Comparison of ENCODE assay signal across 9 cellular contexts in the genomic region with DNA sequence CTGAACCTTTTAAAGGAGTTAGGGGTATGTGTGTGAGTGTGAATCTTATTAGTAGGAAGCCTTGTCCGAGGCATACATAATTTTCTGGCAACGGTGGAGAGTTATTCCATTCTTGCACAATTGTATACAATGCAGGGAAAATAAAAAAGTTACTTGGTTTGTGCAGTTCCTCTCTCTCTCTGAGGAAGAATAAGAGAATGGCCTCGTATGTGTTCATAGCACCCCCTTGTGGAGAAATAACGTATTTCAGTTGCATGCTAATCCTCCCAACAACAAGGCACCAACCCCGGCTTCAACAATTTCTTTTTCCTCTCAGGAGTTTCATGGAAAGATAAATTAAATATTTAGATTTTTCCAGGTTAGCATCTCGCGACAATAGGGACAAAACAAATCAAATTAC. TPM values are rescaled to one million over a fixed set of nuclear protein-coding genes. Genes with fewer than 3 reads are reported as not detected.
A peak's percentile ranks its signal among the peaks of the same experiment; 100 is the strongest.
DNase-seq lines count a peak whose midpoint lies in the region; ATAC-seq and TF ChIP-seq lines count a peak whose summit lies in the region.
"Had no signal": no experiment of that assay in that cellular context is flagged by ENCODE, and none has a peak within 500 bp of the region (broad histone marks: within the 10 kb centered on the region; RNA-seq: fewer than 3 reads in every experiment).

No MANE protein-coding gene starts in this region.

- no peaks in the 10 kb centered on the region for H3K4me1 Mint-ChIP-seq in immature natural killer cell

- no peaks in the 10 kb centered on the region for H3K9me3 Mint-ChIP-seq in immature natural killer cell

- H3K4me3 ChIP-seq in Karpas-422 (ENCODE audit: low read length): no peak overlapping the region
- H3K4me3 ChIP-seq in adrenal gland: no peak overlapping the region

- no peaks in the 10 kb centered on the region for H3K36me3 Mint-ChIP-seq in immature natural killer cell
- H3K36me3 Mint-ChIP-seq: activated naive CD8-positive, alpha-beta T cell had no signal

- H3K9ac ChIP-seq in Karpas-422 (ENCODE audit: low read length): no peak overlapping the region

- WGBS in adrenal gland, 4 donors: 3 to 5% (median 4%) methylated on average over 7 of the region's 7 CpGs

- no peaks in the 10 kb centered on the region for H4K20me1 ChIP-seq in Karpas-422 (ENCODE audit: insufficient read depth, low read depth, low read length)

- H3K27me3 ChIP-seq in Karpas-422 (ENCODE audit: low read length) (no peaks in the 10 kb centered on the region), adrenal gland (peaks cover 26% of the 10 kb centered on the region)

- no peaks in the 10 kb centered on the region for H3K9me3 ChIP-seq in Karpas-422 (ENCODE audit: low read length)
- H3K9me3 ChIP-seq in adrenal gland (replicated peaks in 1 of 3): no peaks in the 10 kb centered on the region

- no peak overlapping the region for H2AFZ ChIP-seq in Karpas-422 (ENCODE audit: low read length)

- no peak overlapping the region for H3K4me3 Mint-ChIP-seq in immature natural killer cell
- H3K4me3 Mint-ChIP-seq: activated naive CD8-positive, alpha-beta T cell had no signal

- H3K9me2 ChIP-seq in Karpas-422 (replicated peaks; ENCODE audit: insufficient read depth, low read length): no peaks in the 10 kb centered on the region

- DNase-seq in NCI-H748 (lab: John Stamatoyannopoulos, UW; ENCODE audit: unreplicated experiment): peak; percentile 40
- DNase-seq in NCI-H748 treated with DMSO at 0.1 percent for 48 hours (lab: John Stamatoyannopoulos, UW): no peak
- DNase-seq in Karpas-422: peak; percentile 86
- peak in 5 of 7 donors; percentile 19 to 41 (median 30) for DNase-seq in adrenal gland
- peak; percentile 20 to 38 (median 22) for DNase-seq in immature natural killer cell
- DNase-seq in superior temporal gyrus (ENCODE audit: extremely low spot score): peak; percentile 81
- DNase-seq in effector CD8-positive, alpha-beta T cell (lab: John Stamatoyannopoulos, UW): no peak

- no peak for TF ChIP-seq POLR2A in adrenal gland (IDR thresholded peaks at IDR 0.05)

- H3K79me2 ChIP-seq in Karpas-422 (ENCODE audit: low read length): no peaks in the 10 kb centered on the region

- TF ChIP-seq CTCF in adrenal gland (IDR thresholded peaks at IDR 0.05): peak; percentile 31 to 86 (median 64)

- H3K36me3 ChIP-seq in Karpas-422 (ENCODE audit: insufficient read depth, low read length) (no peaks in the 10 kb centered on the region), adrenal gland (replicated peaks in 1 of 2) (no peaks in the 10 kb centered on the region)

- peaks cover 0 to 4% (median 4%) of the 10 kb centered on the region in 3 donors for H3K27me3 Mint-ChIP-seq in immature natural killer cell (ENCODE audit: low read depth in 3 of 3)

- H3K27ac ChIP-seq in Karpas-422 (ENCODE audit: low read length): no peak overlapping the region
- H3K27ac ChIP-seq in adrenal gland: no peak overlapping the region

- no peak overlapping the region for H3K27ac Mint-ChIP-seq in immature natural killer cell
- H3K27ac Mint-ChIP-seq: activated naive CD8-positive, alpha-beta T cell had no signal

- peak; percentile 81 for ATAC-seq in GM19463 (IDR thresholded peaks at IDR 0.05; ENCODE audit: unreplicated experiment)

- no peaks in the 10 kb centered on the region for H3K4me1 ChIP-seq in Karpas-422 (ENCODE audit: low read length)
- no peaks in the 10 kb centered on the region for H3K4me1 ChIP-seq in adrenal gland (replicated peaks in 1 of 2)

- intact Hi-C loops in adrenal gland (cut with DNase I): loop anchor here in 1 of 2 donors (5.0 to 10.0 kb wide), 2 partner anchors 550 to 618 kb away; no protein-coding TSS in a partner anchor

- H3K4me2 ChIP-seq in Karpas-422 (ENCODE audit: low read depth, low read length, poor library complexity, severe bottlenecking): no peak overlapping the region

RNA-seq across cellular contexts. Expression of a gene that starts 33.7 kb away (rescaled TPM):
- not detected in 2 replicates for total RNA-seq in Karpas-422 (2014; rRNA removed; shearing (Covaris generic); ENCODE audit: low replicate concordance)
- 10 to 100 TPM in 1 of 8 donors, 1 to 10 TPM in 7; 1.6 to 13.4 (median 2.4) TPM for total RNA-seq in adrenal gland
- polyA plus RNA-seq in adrenal gland (1 to 10 TPM in 2 of 3 donors, under 1 TPM in 1; 0.48 to 2.6 (median 1.4) TPM), immature natural killer cell (not detected)

Comparison
In these comparisons a context has a peak if more than half of its experiments do, and no peak if none do; other contexts are left out.
1. DNase-seq: peak in NCI-H748 (single experiment), Karpas-422 (single experiment), adrenal gland (5 of 7), immature natural killer cell (3 of 3) and superior temporal gyrus (single experiment); none in NCI-H748 treated with DMSO at 0.1 percent for 48 hours (single experiment) and effector CD8-positive, alpha-beta T cell (single experiment).